Comparison of ENCODE assay signal across 14 cellular contexts in the genomic region with DNA sequence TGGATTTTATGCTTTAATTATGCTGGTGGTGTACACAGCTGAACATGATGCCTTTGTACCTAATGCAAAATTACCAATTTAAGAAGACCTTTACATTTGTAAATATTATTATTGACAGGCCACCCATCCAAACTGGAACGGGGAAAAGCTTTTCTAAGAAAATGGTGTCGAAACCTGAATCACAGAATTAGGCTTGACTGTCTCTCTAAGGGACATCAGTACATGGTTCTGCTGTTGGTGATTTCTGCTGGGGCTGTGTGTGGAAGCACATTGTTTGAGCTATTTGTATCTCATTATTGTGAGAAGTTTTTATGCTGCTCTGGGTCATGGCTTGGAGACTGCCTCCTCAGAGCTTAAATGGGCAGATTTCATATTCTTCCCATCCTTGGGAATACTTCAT.
"Had no signal": no experiment of that assay in that cellular context is flagged by ENCODE, and none has a peak within 500 bp of the region (broad histone marks: within the 10 kb centered on the region; RNA-seq: fewer than 3 reads in every experiment).

No MANE protein-coding gene starts in this region.

- H3K4me3 Mint-ChIP-seq: activated CD4-positive, alpha-beta T cell treated with anti-CD3 and anti-CD28 coated beads, Interleukin-2, amount 10 ng/mL, durations not matched to agents 7 days and 5 days; activated naive CD4-positive, alpha-beta T cell treated with anti-CD3 and anti-CD28 coated beads, Interleukin-2, amount 50 U/mL, for 24 hours; activated T-helper 17 cell treated with anti-CD3 and anti-CD28 coated beads, Interleukin-2, amount 50 U/mL, for 72 hours; immature natural killer cell; natural killer cell treated with Interleukin-12 subunit alpha and Interleukin-12 subunit beta and Interleukin-15 and Interleukin-18, amount 100 ng/mL, for 72 hours; stimulated activated naive CD8-positive, alpha-beta T cell treated with anti-CD3 and anti-CD28 coated beads, Interleukin-15, Interleukin-2, amounts not matched to agents 100 ng/mL and 50 ng/mL, for 24 hours; T-helper 1 cell treated with Interleukin-12 subunit alpha and Interleukin-12 subunit beta and Interleukin-4 antibody, amounts not matched to agents 30 μg/mL and 1 μg/mL, for 36 hours had no signal

- H3K4me1 ChIP-seq: esophagus squamous epithelium had no signal

- H3K4me3 ChIP-seq: esophagus squamous epithelium, ovary had no signal

- ATAC-seq: activated T-helper 17 cell treated with anti-CD3 and anti-CD28 coated beads, Interleukin-2, amount 50 U/mL, for 72 hours; natural killer cell treated with Interleukin-12 subunit alpha and Interleukin-12 subunit beta and Interleukin-15 and Interleukin-18, amount 100 ng/mL, for 72 hours had no signal

- H3K36me3 Mint-ChIP-seq: activated naive CD4-positive, alpha-beta T cell treated with anti-CD3 and anti-CD28 coated beads, Interleukin-2, amount 50 U/mL, for 24 hours; immature natural killer cell had no signal

- H3K27ac Mint-ChIP-seq: activated CD4-positive, alpha-beta T cell treated with anti-CD3 and anti-CD28 coated beads, Interleukin-2, amount 10 ng/mL, durations not matched to agents 7 days and 5 days; activated naive CD4-positive, alpha-beta T cell treated with anti-CD3 and anti-CD28 coated beads, Interleukin-2, amount 50 U/mL, for 24 hours; activated T-helper 17 cell treated with anti-CD3 and anti-CD28 coated beads, Interleukin-2, amount 50 U/mL, for 72 hours; immature natural killer cell; natural killer cell treated with Interleukin-12 subunit alpha and Interleukin-12 subunit beta and Interleukin-15 and Interleukin-18, amount 100 ng/mL, for 72 hours; stimulated activated naive CD8-positive, alpha-beta T cell treated with anti-CD3 and anti-CD28 coated beads, Interleukin-15, Interleukin-2, amounts not matched to agents 100 ng/mL and 50 ng/mL, for 24 hours; T-helper 1 cell treated with Interleukin-12 subunit alpha and Interleukin-12 subunit beta and Interleukin-4 antibody, amounts not matched to agents 30 μg/mL and 1 μg/mL, for 36 hours had no signal

- H3K36me3 ChIP-seq: esophagus squamous epithelium, ovary had no signal

- H3K9me3 Mint-ChIP-seq: activated CD4-positive, alpha-beta T cell treated with anti-CD3 and anti-CD28 coated beads, Interleukin-2, amount 10 ng/mL, durations not matched to agents 7 days and 5 days; activated naive CD4-positive, alpha-beta T cell treated with anti-CD3 and anti-CD28 coated beads, Interleukin-2, amount 50 U/mL, for 24 hours; natural killer cell treated with Interleukin-12 subunit alpha and Interleukin-12 subunit beta and Interleukin-15 and Interleukin-18, amount 100 ng/mL, for 72 hours; stimulated activated naive CD8-positive, alpha-beta T cell treated with anti-CD3 and anti-CD28 coated beads, Interleukin-15, Interleukin-2, amounts not matched to agents 100 ng/mL and 50 ng/mL, for 24 hours; T-helper 1 cell treated with Interleukin-12 subunit alpha and Interleukin-12 subunit beta and Interleukin-4 antibody, amounts not matched to agents 30 μg/mL and 1 μg/mL, for 36 hours had no signal

- H3K27ac ChIP-seq: esophagus squamous epithelium, ovary had no signal

- H3K9me3 ChIP-seq: esophagus squamous epithelium, ovary had no signal

- DNase-seq: activated CD4-positive, alpha-beta T cell treated with anti-CD3 and anti-CD28 coated beads, Interleukin-2, amount 10 ng/mL, durations not matched to agents 7 days and 5 days; activated CD4-positive, CD25-positive, alpha-beta regulatory T cell; activated CD8-positive, alpha-beta memory T cell treated with anti-CD3 and anti-CD28 coated beads for 24 hours; esophagus squamous epithelium; foreskin fibroblast; immature natural killer cell; ovary; stimulated activated CD4-positive, alpha-beta T cell treated with anti-CD3 and anti-CD28 coated beads, Interleukin-12 subunit alpha, Interleukin-12 subunit beta, amount 100 ng/mL, for 4 hours; stimulated activated CD4-positive, alpha-beta T cell treated with anti-CD3 and anti-CD28 coated beads, Interleukin-2, amount 100 ng/mL, for 48 hours had no signal
